ENCODE assay signal across 2 cellular contexts in genomic region chrX:105228602-105229001, GRCh38.
TF ChIP-seq lines count a peak whose summit lies in the region.

No MANE protein-coding gene starts in this region.

TF ChIP-seq in HepG2, 621 proteins besides CTCF, POLR2A, EP300 and RAD21 (continued from another document):
- no peak for TF ChIP-seq BCL3 (CRISPR knock-in tag; IDR thresholded peaks at IDR 0.05)
TF ChIP-seq in HepG2: peak in this region for 0.

TF ChIP-seq in GM23338, 12 proteins besides CTCF, POLR2A, EP300 and RAD21:
- TF ChIP-seq, protein P1, sequence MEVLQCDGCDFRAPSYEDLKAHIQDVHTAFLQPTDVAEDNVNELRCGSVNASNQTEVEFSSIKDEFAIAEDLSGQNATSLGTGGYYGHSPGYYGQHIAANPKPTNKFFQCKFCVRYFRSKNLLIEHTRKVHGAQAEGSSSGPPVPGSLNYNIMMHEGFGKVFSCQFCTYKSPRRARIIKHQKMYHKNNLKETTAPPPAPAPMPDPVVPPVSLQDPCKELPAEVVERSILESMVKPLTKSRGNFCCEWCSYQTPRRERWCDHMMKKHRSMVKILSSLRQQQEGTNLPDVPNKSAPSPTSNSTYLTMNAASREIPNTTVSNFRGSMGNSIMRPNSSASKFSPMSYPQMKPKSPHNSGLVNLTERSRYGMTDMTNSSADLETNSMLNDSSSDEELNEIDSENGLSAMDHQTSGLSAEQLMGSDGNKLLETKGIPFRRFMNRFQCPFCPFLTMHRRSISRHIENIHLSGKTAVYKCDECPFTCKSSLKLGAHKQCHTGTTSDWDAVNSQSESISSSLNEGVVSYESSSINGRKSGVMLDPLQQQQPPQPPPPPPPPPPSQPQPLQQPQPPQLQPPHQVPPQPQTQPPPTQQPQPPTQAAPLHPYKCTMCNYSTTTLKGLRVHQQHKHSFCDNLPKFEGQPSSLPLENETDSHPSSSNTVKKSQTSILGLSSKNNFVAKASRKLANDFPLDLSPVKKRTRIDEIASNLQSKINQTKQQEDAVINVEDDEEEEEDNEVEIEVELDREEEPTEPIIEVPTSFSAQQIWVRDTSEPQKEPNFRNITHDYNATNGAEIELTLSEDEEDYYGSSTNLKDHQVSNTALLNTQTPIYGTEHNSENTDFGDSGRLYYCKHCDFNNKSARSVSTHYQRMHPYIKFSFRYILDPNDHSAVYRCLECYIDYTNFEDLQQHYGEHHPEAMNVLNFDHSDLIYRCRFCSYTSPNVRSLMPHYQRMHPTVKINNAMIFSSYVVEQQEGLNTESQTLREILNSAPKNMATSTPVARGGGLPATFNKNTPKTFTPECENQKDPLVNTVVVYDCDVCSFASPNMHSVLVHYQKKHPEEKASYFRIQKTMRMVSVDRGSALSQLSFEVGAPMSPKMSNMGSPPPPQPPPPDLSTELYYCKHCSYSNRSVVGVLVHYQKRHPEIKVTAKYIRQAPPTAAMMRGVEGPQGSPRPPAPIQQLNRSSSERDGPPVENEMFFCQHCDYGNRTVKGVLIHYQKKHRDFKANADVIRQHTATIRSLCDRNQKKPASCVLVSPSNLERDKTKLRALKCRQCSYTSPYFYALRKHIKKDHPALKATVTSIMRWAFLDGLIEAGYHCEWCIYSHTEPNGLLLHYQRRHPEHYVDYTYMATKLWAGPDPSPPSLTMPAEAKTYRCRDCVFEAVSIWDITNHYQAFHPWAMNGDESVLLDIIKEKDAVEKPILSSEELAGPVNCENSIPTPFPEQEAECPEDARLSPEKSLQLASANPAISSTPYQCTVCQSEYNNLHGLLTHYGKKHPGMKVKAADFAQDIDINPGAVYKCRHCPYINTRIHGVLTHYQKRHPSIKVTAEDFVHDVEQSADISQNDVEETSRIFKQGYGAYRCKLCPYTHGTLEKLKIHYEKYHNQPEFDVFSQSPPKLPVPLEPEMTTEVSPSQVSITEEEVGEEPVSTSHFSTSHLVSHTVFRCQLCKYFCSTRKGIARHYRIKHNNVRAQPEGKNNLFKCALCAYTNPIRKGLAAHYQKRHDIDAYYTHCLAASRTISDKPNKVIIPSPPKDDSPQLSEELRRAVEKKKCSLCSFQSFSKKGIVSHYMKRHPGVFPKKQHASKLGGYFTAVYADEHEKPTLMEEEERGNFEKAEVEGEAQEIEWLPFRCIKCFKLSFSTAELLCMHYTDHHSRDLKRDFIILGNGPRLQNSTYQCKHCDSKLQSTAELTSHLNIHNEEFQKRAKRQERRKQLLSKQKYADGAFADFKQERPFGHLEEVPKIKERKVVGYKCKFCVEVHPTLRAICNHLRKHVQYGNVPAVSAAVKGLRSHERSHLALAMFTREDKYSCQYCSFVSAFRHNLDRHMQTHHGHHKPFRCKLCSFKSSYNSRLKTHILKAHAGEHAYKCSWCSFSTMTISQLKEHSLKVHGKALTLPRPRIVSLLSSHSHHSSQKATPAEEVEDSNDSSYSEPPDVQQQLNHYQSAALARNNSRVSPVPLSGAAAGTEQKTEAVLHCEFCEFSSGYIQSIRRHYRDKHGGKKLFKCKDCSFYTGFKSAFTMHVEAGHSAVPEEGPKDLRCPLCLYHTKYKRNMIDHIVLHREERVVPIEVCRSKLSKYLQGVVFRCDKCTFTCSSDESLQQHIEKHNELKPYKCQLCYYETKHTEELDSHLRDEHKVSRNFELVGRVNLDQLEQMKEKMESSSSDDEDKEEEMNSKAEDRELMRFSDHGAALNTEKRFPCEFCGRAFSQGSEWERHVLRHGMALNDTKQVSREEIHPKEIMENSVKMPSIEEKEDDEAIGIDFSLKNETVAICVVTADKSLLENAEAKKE (CRISPR knock-in tag; IDR thresholded peaks at IDR 0.05): no peak
- no peak for TF ChIP-seq ZNF114 (CRISPR knock-in tag; IDR thresholded peaks at IDR 0.05)
- no peak for TF ChIP-seq ZNF331 (CRISPR knock-in tag; IDR thresholded peaks at IDR 0.05; ENCODE audit: low read depth)
- no peak for TF ChIP-seq EZH2phosphoT487 (IDR thresholded peaks at IDR 0.05; ENCODE audit: unreplicated experiment)
- TF ChIP-seq POLR2AphosphoS5 (IDR thresholded peaks at IDR 0.05; ENCODE audit: low read depth): no peak
- TF ChIP-seq JUNB (IDR thresholded peaks at IDR 0.05; ENCODE audit: unreplicated experiment): no peak
- no peak for TF ChIP-seq EZH2 (IDR thresholded peaks at IDR 0.05; ENCODE audit: low read depth, unreplicated experiment)
- no peak for TF ChIP-seq ETS1 (IDR thresholded peaks at IDR 0.05)
- TF ChIP-seq, protein P2, sequence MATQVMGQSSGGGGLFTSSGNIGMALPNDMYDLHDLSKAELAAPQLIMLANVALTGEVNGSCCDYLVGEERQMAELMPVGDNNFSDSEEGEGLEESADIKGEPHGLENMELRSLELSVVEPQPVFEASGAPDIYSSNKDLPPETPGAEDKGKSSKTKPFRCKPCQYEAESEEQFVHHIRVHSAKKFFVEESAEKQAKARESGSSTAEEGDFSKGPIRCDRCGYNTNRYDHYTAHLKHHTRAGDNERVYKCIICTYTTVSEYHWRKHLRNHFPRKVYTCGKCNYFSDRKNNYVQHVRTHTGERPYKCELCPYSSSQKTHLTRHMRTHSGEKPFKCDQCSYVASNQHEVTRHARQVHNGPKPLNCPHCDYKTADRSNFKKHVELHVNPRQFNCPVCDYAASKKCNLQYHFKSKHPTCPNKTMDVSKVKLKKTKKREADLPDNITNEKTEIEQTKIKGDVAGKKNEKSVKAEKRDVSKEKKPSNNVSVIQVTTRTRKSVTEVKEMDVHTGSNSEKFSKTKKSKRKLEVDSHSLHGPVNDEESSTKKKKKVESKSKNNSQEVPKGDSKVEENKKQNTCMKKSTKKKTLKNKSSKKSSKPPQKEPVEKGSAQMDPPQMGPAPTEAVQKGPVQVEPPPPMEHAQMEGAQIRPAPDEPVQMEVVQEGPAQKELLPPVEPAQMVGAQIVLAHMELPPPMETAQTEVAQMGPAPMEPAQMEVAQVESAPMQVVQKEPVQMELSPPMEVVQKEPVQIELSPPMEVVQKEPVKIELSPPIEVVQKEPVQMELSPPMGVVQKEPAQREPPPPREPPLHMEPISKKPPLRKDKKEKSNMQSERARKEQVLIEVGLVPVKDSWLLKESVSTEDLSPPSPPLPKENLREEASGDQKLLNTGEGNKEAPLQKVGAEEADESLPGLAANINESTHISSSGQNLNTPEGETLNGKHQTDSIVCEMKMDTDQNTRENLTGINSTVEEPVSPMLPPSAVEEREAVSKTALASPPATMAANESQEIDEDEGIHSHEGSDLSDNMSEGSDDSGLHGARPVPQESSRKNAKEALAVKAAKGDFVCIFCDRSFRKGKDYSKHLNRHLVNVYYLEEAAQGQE (IDR thresholded peaks at IDR 0.05; ENCODE audit: unreplicated experiment): no peak
- TF ChIP-seq NANOG (IDR thresholded peaks at IDR 0.05; ENCODE audit: borderline replicate concordance): no peak
- no peak for TF ChIP-seq CREB1 (CRISPR knock-in tag; IDR thresholded peaks at IDR 0.05; ENCODE audit: low read depth)
- TF ChIP-seq STAT1 (IDR thresholded peaks at IDR 0.05; ENCODE audit: unreplicated experiment): no peak
